ENCODE assay signal across 1 cellular context in the genomic region with DNA sequence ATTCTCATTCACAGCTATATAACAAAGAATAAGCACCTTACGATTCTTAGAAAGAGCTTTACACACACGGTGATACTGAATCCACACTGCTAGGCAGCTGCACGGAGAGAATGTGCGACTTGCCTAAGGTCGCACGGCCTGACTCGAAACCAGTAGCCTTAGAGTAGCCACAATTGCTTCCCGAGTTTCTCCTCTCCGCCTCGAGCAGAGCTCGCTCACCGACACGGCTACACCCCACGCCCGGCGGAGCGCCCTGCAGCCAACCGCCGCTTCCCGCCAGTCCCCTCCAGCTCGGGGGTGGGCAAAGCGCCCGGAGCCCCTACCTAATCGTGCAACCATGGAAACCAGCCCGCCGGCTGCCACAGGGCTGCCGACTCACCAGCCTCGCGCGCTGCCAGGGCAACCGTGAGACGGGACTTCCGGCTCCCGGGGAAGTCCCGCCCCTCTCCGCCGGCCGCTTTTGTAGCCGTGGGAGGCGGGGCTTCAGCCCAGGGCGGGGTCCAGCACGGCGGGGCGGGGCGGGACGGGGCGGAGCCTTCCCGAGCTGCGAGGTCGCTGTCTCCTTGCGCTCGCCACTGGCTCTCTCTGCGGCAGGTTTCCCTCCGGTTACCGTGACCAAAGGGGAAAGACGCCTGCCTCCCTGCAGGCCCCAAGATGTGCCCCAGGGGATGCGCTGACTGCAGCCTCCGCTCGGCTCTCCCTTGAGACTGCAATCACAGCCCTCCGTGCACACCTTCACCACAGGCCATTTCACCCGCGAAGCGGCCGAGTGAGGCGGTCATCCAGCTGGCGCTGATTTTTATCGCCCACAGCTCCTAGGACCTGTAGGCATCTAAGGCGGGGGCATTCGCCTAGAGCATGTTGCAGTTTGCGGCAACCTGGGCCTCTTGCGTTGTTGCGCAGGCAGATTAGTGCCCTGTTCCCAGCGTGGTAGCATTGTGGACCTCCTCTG.
TF ChIP-seq lines count a peak whose summit lies in the region.

No MANE protein-coding gene starts in this region.

TF ChIP-seq in HepG2, 621 proteins besides CTCF, POLR2A, EP300 and RAD21 (continued from another document and continues in another):
- TF ChIP-seq, protein P1, sequence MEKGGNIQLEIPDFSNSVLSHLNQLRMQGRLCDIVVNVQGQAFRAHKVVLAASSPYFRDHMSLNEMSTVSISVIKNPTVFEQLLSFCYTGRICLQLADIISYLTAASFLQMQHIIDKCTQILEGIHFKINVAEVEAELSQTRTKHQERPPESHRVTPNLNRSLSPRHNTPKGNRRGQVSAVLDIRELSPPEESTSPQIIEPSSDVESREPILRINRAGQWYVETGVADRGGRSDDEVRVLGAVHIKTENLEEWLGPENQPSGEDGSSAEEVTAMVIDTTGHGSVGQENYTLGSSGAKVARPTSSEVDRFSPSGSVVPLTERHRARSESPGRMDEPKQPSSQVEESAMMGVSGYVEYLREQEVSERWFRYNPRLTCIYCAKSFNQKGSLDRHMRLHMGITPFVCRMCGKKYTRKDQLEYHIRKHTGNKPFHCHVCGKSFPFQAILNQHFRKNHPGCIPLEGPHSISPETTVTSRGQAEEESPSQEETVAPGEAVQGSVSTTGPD (CRISPR knock-in tag; IDR thresholded peaks at IDR 0.05) = no peak
- TF ChIP-seq, protein P2, sequence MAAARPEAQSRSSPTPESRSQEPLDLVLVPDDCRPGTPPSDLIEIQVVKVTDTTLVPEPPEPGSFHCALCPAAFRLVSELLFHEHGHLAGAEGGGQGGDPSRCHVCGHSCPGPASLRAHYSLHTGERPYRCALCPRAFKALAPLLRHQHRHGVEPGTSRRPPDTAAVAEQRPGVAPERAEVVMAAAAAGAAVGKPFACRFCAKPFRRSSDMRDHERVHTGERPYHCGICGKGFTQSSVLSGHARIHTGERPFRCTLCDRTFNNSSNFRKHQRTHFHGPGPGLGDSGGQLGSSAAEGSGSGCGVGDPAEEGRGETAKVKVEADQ (CRISPR knock-in tag; IDR thresholded peaks at IDR 0.05; ENCODE audit: borderline replicate concordance) = peak; percentile 36; the same call in 1 of the 2 replicates
- TF ChIP-seq ZNF17 (CRISPR knock-in tag; IDR thresholded peaks at IDR 0.05) (no peak), ERF (CRISPR knock-in tag; IDR thresholded peaks at IDR 0.05) (0 out of 2 replicates have a peak, but pooled peaks have one; percentile 36), NAIF1 (CRISPR knock-in tag; IDR thresholded peaks at IDR 0.05; ENCODE audit: borderline replicate concordance) (no peak), TSC22D2 (CRISPR knock-in tag; IDR thresholded peaks at IDR 0.05; ENCODE audit: borderline replicate concordance) (no peak), PHF20 (CRISPR knock-in tag; IDR thresholded peaks at IDR 0.05) (peak; percentile 39; the same call in 1 of the 2 replicates), NR1H2 (CRISPR knock-in tag; IDR thresholded peaks at IDR 0.05; ENCODE audit: borderline replicate concordance, low read depth) (no peak), POLR2AphosphoS5 (IDR thresholded peaks at IDR 0.05; ENCODE audit: low read depth, low read length) (peak; percentile 66), IKZF4 (CRISPR knock-in tag; IDR thresholded peaks at IDR 0.05; ENCODE audit: borderline replicate concordance, low read depth, not compliant biosample characterization) (peak; percentile 49), MAZ (IDR thresholded peaks at IDR 0.05; ENCODE audit: borderline replicate concordance, low read depth, low read length) (no peak), MAZ (CRISPR knock-in tag; IDR thresholded peaks at IDR 0.05; ENCODE audit: low read depth) (peak; percentile 63), RFX3 (CRISPR knock-in tag; IDR thresholded peaks at IDR 0.05) (peak; percentile 87), ZNF652 (CRISPR knock-in tag; IDR thresholded peaks at IDR 0.05; ENCODE audit: borderline replicate concordance, low read depth) (no peak), MBD4 (IDR thresholded peaks at IDR 0.05; ENCODE audit: borderline replicate concordance, low read length) (no peak), POLR2G (IDR thresholded peaks at IDR 0.05; ENCODE audit: low read depth, low read length) (peak; percentile 82), ZC3H13 (CRISPR knock-in tag; IDR thresholded peaks at IDR 0.05) (peak; percentile 97), ZBTB42 (CRISPR knock-in tag; IDR thresholded peaks at IDR 0.05) (no peak), SMAD3 (CRISPR knock-in tag; IDR thresholded peaks at IDR 0.05) (no peak), ELF4 (CRISPR knock-in tag; IDR thresholded peaks at IDR 0.05; ENCODE audit: borderline replicate concordance) (no peak), KMT2B (CRISPR knock-in tag; IDR thresholded peaks at IDR 0.05) (0 out of 2 replicates have a peak, but pooled peaks have one; percentile 32), KLF15 (CRISPR knock-in tag; IDR thresholded peaks at IDR 0.05; ENCODE audit: borderline replicate concordance) (no peak), ATM (IDR thresholded peaks at IDR 0.05; ENCODE audit: borderline replicate concordance) (no peak), ZNF264 (CRISPR knock-in tag; IDR thresholded peaks at IDR 0.05) (no peak), AGO2 (optimal IDR thresholded peaks at IDR 0.05; ENCODE audit: low read depth, low read length) (peak; percentile 99), ZNF44 (CRISPR knock-in tag; IDR thresholded peaks at IDR 0.05) (no peak), RBM39 (IDR thresholded peaks at IDR 0.05; ENCODE audit: low read depth, low read length, poor library complexity, severe bottlenecking) (no peak), MXI1 (IDR thresholded peaks at IDR 0.05; ENCODE audit: borderline replicate concordance, low read depth, low read length) (peak; percentile 96), SPEN (CRISPR knock-in tag; IDR thresholded peaks at IDR 0.05; ENCODE audit: low read depth) (no peak), ZNF383 (CRISPR knock-in tag; IDR thresholded peaks at IDR 0.05; ENCODE audit: borderline replicate concordance) (no peak), JUN (CRISPR knock-in tag; IDR thresholded peaks at IDR 0.05) (no peak), RFX1 (IDR thresholded peaks at IDR 0.05) (peak; percentile 90), TRIM24 (CRISPR knock-in tag; IDR thresholded peaks at IDR 0.05) (no peak)
- TF ChIP-seq, protein P3, sequence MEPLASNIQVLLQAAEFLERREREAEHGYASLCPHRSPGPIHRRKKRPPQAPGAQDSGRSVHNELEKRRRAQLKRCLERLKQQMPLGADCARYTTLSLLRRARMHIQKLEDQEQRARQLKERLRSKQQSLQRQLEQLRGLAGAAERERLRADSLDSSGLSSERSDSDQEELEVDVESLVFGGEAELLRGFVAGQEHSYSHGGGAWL (CRISPR knock-in tag; IDR thresholded peaks at IDR 0.05) = peak; percentile 67; the same call in 1 of the 2 replicates
- TF ChIP-seq, protein P4, sequence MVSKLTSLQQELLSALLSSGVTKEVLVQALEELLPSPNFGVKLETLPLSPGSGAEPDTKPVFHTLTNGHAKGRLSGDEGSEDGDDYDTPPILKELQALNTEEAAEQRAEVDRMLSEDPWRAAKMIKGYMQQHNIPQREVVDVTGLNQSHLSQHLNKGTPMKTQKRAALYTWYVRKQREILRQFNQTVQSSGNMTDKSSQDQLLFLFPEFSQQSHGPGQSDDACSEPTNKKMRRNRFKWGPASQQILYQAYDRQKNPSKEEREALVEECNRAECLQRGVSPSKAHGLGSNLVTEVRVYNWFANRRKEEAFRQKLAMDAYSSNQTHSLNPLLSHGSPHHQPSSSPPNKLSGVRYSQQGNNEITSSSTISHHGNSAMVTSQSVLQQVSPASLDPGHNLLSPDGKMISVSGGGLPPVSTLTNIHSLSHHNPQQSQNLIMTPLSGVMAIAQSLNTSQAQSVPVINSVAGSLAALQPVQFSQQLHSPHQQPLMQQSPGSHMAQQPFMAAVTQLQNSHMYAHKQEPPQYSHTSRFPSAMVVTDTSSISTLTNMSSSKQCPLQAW (CRISPR knock-in tag; IDR thresholded peaks at IDR 0.05) = peak; percentile 82
- TF ChIP-seq, protein P5, sequence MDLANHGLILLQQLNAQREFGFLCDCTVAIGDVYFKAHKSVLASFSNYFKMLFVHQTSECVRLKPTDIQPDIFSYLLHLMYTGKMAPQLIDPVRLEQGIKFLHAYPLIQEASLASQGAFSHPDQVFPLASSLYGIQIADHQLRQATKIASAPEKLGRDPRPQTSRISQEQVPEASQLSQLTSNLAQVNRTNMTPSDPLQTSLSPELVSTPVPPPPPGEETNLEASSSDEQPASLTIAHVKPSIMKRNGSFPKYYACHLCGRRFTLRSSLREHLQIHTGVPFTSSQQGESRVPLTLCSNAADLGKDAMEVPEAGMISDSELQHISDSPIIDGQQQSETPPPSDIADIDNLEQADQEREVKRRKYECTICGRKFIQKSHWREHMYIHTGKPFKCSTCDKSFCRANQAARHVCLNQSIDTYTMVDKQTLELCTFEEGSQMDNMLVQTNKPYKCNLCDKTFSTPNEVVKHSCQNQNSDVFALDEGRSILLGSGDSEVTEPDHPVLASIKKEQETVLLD (CRISPR knock-in tag; IDR thresholded peaks at IDR 0.05; ENCODE audit: low read depth) = peak; percentile 34; the same call in 1 of the 2 replicates
- TF ChIP-seq, protein P6, sequence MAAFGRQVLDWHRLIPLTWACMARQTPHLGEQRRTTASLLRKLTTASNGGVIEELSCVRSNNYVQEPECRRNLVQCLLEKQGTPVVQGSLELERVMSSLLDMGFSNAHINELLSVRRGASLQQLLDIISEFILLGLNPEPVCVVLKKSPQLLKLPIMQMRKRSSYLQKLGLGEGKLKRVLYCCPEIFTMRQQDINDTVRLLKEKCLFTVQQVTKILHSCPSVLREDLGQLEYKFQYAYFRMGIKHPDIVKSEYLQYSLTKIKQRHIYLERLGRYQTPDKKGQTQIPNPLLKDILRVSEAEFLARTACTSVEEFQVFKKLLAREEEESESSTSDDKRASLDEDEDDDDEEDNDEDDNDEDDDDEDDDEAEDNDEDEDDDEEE (CRISPR knock-in tag; IDR thresholded peaks at IDR 0.05) = 0 out of 2 replicates have a peak, but pooled peaks have one; percentile 55
- TF ChIP-seq, protein P7, sequence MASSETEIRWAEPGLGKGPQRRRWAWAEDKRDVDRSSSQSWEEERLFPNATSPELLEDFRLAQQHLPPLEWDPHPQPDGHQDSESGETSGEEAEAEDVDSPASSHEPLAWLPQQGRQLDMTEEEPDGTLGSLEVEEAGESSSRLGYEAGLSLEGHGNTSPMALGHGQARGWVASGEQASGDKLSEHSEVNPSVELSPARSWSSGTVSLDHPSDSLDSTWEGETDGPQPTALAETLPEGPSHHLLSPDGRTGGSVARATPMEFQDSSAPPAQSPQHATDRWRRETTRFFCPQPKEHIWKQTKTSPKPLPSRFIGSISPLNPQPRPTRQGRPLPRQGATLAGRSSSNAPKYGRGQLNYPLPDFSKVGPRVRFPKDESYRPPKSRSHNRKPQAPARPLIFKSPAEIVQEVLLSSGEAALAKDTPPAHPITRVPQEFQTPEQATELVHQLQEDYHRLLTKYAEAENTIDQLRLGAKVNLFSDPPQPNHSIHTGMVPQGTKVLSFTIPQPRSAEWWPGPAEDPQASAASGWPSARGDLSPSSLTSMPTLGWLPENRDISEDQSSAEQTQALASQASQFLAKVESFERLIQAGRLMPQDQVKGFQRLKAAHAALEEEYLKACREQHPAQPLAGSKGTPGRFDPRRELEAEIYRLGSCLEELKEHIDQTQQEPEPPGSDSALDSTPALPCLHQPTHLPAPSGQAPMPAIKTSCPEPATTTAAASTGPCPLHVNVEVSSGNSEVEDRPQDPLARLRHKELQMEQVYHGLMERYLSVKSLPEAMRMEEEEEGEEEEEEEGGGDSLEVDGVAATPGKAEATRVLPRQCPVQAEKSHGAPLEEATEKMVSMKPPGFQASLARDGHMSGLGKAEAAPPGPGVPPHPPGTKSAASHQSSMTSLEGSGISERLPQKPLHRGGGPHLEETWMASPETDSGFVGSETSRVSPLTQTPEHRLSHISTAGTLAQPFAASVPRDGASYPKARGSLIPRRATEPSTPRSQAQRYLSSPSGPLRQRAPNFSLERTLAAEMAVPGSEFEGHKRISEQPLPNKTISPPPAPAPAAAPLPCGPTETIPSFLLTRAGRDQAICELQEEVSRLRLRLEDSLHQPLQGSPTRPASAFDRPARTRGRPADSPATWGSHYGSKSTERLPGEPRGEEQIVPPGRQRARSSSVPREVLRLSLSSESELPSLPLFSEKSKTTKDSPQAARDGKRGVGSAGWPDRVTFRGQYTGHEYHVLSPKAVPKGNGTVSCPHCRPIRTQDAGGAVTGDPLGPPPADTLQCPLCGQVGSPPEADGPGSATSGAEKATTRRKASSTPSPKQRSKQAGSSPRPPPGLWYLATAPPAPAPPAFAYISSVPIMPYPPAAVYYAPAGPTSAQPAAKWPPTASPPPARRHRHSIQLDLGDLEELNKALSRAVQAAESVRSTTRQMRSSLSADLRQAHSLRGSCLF (CRISPR knock-in tag; IDR thresholded peaks at IDR 0.05; ENCODE audit: borderline replicate concordance) = no peak
- TF ChIP-seq, protein P8, sequence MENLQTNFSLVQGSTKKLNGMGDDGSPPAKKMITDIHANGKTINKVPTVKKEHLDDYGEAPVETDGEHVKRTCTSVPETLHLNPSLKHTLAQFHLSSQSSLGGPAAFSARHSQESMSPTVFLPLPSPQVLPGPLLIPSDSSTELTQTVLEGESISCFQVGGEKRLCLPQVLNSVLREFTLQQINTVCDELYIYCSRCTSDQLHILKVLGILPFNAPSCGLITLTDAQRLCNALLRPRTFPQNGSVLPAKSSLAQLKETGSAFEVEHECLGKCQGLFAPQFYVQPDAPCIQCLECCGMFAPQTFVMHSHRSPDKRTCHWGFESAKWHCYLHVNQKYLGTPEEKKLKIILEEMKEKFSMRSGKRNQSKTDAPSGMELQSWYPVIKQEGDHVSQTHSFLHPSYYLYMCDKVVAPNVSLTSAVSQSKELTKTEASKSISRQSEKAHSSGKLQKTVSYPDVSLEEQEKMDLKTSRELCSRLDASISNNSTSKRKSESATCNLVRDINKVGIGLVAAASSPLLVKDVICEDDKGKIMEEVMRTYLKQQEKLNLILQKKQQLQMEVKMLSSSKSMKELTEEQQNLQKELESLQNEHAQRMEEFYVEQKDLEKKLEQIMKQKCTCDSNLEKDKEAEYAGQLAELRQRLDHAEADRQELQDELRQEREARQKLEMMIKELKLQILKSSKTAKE (CRISPR knock-in tag; IDR thresholded peaks at IDR 0.05; ENCODE audit: borderline replicate concordance) = no peak
- TF ChIP-seq, protein P9, sequence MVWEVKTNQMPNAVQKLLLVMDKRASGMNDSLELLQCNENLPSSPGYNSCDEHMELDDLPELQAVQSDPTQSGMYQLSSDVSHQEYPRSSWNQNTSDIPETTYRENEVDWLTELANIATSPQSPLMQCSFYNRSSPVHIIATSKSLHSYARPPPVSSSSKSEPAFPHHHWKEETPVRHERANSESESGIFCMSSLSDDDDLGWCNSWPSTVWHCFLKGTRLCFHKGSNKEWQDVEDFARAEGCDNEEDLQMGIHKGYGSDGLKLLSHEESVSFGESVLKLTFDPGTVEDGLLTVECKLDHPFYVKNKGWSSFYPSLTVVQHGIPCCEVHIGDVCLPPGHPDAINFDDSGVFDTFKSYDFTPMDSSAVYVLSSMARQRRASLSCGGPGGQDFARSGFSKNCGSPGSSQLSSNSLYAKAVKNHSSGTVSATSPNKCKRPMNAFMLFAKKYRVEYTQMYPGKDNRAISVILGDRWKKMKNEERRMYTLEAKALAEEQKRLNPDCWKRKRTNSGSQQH (CRISPR knock-in tag; IDR thresholded peaks at IDR 0.05; ENCODE audit: low read depth) = no peak
- TF ChIP-seq, protein P10, sequence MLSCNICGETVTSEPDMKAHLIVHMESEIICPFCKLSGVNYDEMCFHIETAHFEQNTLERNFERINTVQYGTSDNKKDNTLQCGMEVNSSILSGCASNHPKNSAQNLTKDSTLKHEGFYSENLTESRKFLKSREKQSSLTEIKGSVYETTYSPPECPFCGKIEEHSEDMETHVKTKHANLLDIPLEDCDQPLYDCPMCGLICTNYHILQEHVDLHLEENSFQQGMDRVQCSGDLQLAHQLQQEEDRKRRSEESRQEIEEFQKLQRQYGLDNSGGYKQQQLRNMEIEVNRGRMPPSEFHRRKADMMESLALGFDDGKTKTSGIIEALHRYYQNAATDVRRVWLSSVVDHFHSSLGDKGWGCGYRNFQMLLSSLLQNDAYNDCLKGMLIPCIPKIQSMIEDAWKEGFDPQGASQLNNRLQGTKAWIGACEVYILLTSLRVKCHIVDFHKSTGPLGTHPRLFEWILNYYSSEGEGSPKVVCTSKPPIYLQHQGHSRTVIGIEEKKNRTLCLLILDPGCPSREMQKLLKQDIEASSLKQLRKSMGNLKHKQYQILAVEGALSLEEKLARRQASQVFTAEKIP (CRISPR knock-in tag; IDR thresholded peaks at IDR 0.05; ENCODE audit: borderline replicate concordance) = no peak
